In the genomic region with DNA sequence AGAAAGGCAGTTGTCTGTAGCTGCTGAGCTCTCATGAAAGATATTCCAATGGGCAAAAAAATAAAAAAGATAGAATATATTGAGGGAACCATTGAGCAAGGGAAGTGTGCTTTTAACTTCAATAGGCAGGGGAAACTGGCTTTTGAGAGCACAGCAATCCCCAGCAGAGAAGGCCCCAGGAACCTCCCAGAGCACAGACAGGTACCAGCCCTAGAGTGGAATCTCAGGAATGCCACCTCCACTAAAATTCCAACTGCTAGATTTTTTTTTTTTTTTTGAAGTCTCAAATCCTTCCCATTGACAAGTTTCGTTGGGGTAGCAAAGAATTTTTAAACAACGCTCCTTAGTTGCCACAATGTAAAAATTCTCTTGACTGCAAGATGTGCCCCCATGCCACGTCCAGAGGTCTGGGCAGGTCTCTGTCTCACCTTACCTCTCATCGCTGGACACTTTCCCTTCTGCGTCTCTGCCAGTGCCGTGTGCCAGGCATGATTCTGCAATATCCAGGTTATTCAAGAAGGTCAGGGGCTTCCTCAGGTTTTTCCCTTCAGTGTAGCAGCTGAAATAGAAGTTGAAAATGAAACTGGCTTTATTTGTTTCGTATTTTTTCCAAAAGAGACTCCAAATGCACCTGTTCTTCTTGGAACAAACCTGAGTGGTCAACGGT, we compare ENCODE assay signal across 28 cellular contexts.
DNase-seq lines count a peak whose midpoint lies in the region; ATAC-seq, FAIRE-seq and TF ChIP-seq lines count a peak whose summit lies in the region.
"Had no signal": no experiment of that assay in that cellular context is flagged by ENCODE, and none has a peak within 500 bp of the region (broad histone marks: within the 10 kb centered on the region; RNA-seq: fewer than 3 reads in every experiment).

No MANE protein-coding gene starts in this region.

- DNase-seq in mammary epithelial cell, result no peak
- no peak for DNase-seq in keratinocyte (ENCODE audit: low read depth, low spot score)
- no peak for DNase-seq in type B pancreatic cell (ENCODE audit: extremely low spot score, unreplicated experiment)
- DNase-seq in activated CD8-positive, alpha-beta T cell treated with anti-CD3 and anti-CD28 coated beads, Interleukin-2, amount 10 ng/mL, durations not matched to agents 7 days and 5 days, result no peak
- DNase-seq in stimulated activated CD4-positive, alpha-beta T cell treated with anti-CD3 and anti-CD28 coated beads, Interleukin-15, amount 100 ng/mL, for 24 hours, result no peak
- DNase-seq in mesenteric fat pad (ENCODE audit: low spot score), result no peak
- DNase-seq in posterior cingulate gyrus, result no peak
- DNase-seq: activated naive CD4-positive, alpha-beta T cell; activated T-cell treated with anti-CD3 and anti-CD28 coated beads, Interleukin-2, amount 50 U/mL, for 72 hours; foreskin fibroblast; left cardiac atrium; NCI-H1436 treated with DMSO at 0.1 percent for 48 hours; NCI-H446; NCI-H82; RPMI8226; sigmoid colon; stimulated activated CD4-positive, alpha-beta T cell treated with anti-CD3 and anti-CD28 coated beads, Interleukin-12 subunit alpha, Interleukin-12 subunit beta, amount 100 ng/mL, for 4 hours; stimulated activated CD4-positive, alpha-beta T cell treated with anti-CD3 and anti-CD28 coated beads, Interleukin-4, amount 100 ng/mL, for 1 hour; upper lobe of left lung had no signal

- H3K4me2 ChIP-seq in mammary epithelial cell (ENCODE audit: insufficient read depth, low read depth, low read length), result peak overlapping the region; percentile 57
- peak overlapping the region; percentile 8 for H3K4me2 ChIP-seq in keratinocyte (ENCODE audit: control insufficient read depth, extremely low read depth, insufficient read depth, low read depth, low read length)
- H3K4me2 ChIP-seq: BLaER1 had no signal

- no peaks in the 10 kb centered on the region for H3K36me3 Mint-ChIP-seq in type B pancreatic cell
- H3K36me3 Mint-ChIP-seq in activated CD8-positive, alpha-beta T cell treated with anti-CD3 and anti-CD28 coated beads, Interleukin-2, amount 10 ng/mL, durations not matched to agents 7 days and 5 days (ENCODE audit: low read depth), result no peaks in the 10 kb centered on the region
- H3K36me3 Mint-ChIP-seq: memory B cell had no signal

- H3K9ac ChIP-seq in mammary epithelial cell (ENCODE audit: insufficient read depth, low read length), result no peak overlapping the region
- no peak overlapping the region for H3K9ac ChIP-seq in keratinocyte (ENCODE audit: control insufficient read depth, extremely low read depth, insufficient read depth, low read length)
- H3K9ac ChIP-seq: BLaER1 had no signal

- intact Hi-C loops in mammary epithelial cell (cut with micrococcal nuclease) (no loop called here), posterior cingulate gyrus (cut with DNase I) (no loop called here)

- no peaks in the 10 kb centered on the region for H3K27me3 Mint-ChIP-seq in type B pancreatic cell
- H3K27me3 Mint-ChIP-seq in activated CD8-positive, alpha-beta T cell treated with anti-CD3 and anti-CD28 coated beads, Interleukin-2, amount 10 ng/mL, durations not matched to agents 7 days and 5 days (ENCODE audit: low read depth), result no peaks in the 10 kb centered on the region
- H3K27me3 Mint-ChIP-seq: dendritic cell treated with granulocyte-macrophage colony-stimulating factor and Interleukin-4, amounts not matched to agents 40 ng/mL and 50 ng/mL, for 4 days; memory B cell had no signal

- in situ Hi-C loops in mammary epithelial cell (cut with MboI; ENCODE audit: low sequenced_read_pairs in 2 of 2), result no loop called here

- H3K9me1 ChIP-seq in keratinocyte (ENCODE audit: control insufficient read depth, extremely low read depth, insufficient read depth, low read length), result no peaks in the 10 kb centered on the region

- H2AFZ ChIP-seq in mammary epithelial cell (ENCODE audit: low read depth, low read length), result peak overlapping the region; percentile 30
- no peak overlapping the region for H2AFZ ChIP-seq in keratinocyte (ENCODE audit: control insufficient read depth, low read length)

- no peak for ATAC-seq in activated CD8-positive, alpha-beta T cell treated with anti-CD3 and anti-CD28 coated beads, Interleukin-2, amount 10 ng/mL, durations not matched to agents 7 days and 5 days
- ATAC-seq: activated T-cell treated with anti-CD3 and anti-CD28 coated beads, Interleukin-2, amount 50 U/mL, for 72 hours; esophagus mucosa; HCT116; left cardiac atrium had no signal

- BruUV-seq in mammary epithelial cell (replicated peaks; lab: Mats Ljungman, UMichigan), result no TSS peak

- H4K20me1 ChIP-seq in mammary epithelial cell (ENCODE audit: insufficient read depth, low read length) (no peaks in the 10 kb centered on the region), keratinocyte (ENCODE audit: control insufficient read depth, extremely low read depth, insufficient read depth, low read length) (no peaks in the 10 kb centered on the region)
- H4K20me1 ChIP-seq: BLaER1 had no signal

- H3K27ac ChIP-seq in mammary epithelial cell (ENCODE audit: insufficient read depth, low read depth, low read length) (peak overlapping the region; percentile 5), keratinocyte (ENCODE audit: control insufficient read depth, insufficient read depth, low read length) (no peak overlapping the region)
- H3K27ac ChIP-seq: BLaER1, prostate gland, sigmoid colon, upper lobe of left lung had no signal

- no peak for FAIRE-seq in keratinocyte (lab: Jason Lieb, UNC)
- FAIRE-seq: GM12891 had no signal

- H3K4me3 Mint-ChIP-seq in type B pancreatic cell, result no peak overlapping the region
- H3K4me3 Mint-ChIP-seq in activated CD8-positive, alpha-beta T cell treated with anti-CD3 and anti-CD28 coated beads, Interleukin-2, amount 10 ng/mL, durations not matched to agents 7 days and 5 days, result no peak overlapping the region
- H3K4me3 Mint-ChIP-seq: activated T-cell treated with anti-CD3 and anti-CD28 coated beads, Interleukin-2, amount 50 U/mL, for 72 hours; dendritic cell treated with granulocyte-macrophage colony-stimulating factor and Interleukin-4, amounts not matched to agents 40 ng/mL and 50 ng/mL, for 4 days; memory B cell; T-helper 1 cell treated with Interleukin-12 subunit alpha and Interleukin-12 subunit beta and Interleukin-4 antibody, amounts not matched to agents 30 μg/mL and 1 μg/mL, for 36 hours had no signal

- H3K27me3 ChIP-seq in mammary epithelial cell (ENCODE audit: insufficient read depth, low read length) (no peaks in the 10 kb centered on the region), keratinocyte (ENCODE audit: control insufficient read depth, extremely low read depth, insufficient read depth, low read length) (no peaks in the 10 kb centered on the region)
- H3K27me3 ChIP-seq: BLaER1, sigmoid colon, upper lobe of left lung had no signal

- H3K9me3 ChIP-seq in mammary epithelial cell (replicated peaks; ENCODE audit: insufficient read depth, low read length), result peaks cover 3% of the 10 kb centered on the region
- H3K9me3 ChIP-seq in keratinocyte (ENCODE audit: control insufficient read depth, low read depth, low read length), result no peaks in the 10 kb centered on the region
- H3K9me3 ChIP-seq: prostate gland, sigmoid colon had no signal

- TF ChIP-seq CTCF in mammary epithelial cell (conservative IDR thresholded peaks at IDR 0.05 in 1 of 2, IDR thresholded peaks at IDR 0.05 in 1 of 2; ENCODE audit: extremely low read depth in 1 of 2, insufficient read depth in 1 of 2, low read depth in 1 of 2, low read length in 2 of 2) (no peak), keratinocyte (optimal IDR thresholded peaks at IDR 0.05 in 1 of 3, IDR thresholded peaks at IDR 0.05 in 1 of 3, conservative IDR thresholded peaks at IDR 0.05 in 1 of 3; ENCODE audit: extremely low read depth in 1 of 3, insufficient read depth in 2 of 3, low read length in 3 of 3) (no peak), type B pancreatic cell (conservative IDR thresholded peaks at IDR 0.05) (no peak)

- no peak for TF ChIP-seq EP300 in Ishikawa (IDR thresholded peaks at IDR 0.05; ENCODE audit: borderline replicate concordance)

- TF ChIP-seq RAD21 in Ishikawa (IDR thresholded peaks at IDR 0.05; ENCODE audit: low read depth), result no peak

- peak overlapping the region; percentile 64 for H3K27ac Mint-ChIP-seq in type B pancreatic cell
- H3K27ac Mint-ChIP-seq in activated CD8-positive, alpha-beta T cell treated with anti-CD3 and anti-CD28 coated beads, Interleukin-2, amount 10 ng/mL, durations not matched to agents 7 days and 5 days, result no peak overlapping the region
- H3K27ac Mint-ChIP-seq: activated T-cell treated with anti-CD3 and anti-CD28 coated beads, Interleukin-2, amount 50 U/mL, for 72 hours; dendritic cell treated with granulocyte-macrophage colony-stimulating factor and Interleukin-4, amounts not matched to agents 40 ng/mL and 50 ng/mL, for 4 days; memory B cell; T-helper 1 cell treated with Interleukin-12 subunit alpha and Interleukin-12 subunit beta and Interleukin-4 antibody, amounts not matched to agents 30 μg/mL and 1 μg/mL, for 36 hours had no signal

- WGBS in mammary epithelial cell (ENCODE audit: low coverage, missing lambda C conversion rate), result 26% methylated on average over 8 of the region's 8 CpGs

- CTCF ChIA-PET in mammary epithelial cell (lab: Charles Lee; ENCODE audit: low non-redundant PET), result no interaction called here
- CTCF ChIA-PET in activated CD8-positive, alpha-beta T cell treated with anti-CD3 and anti-CD28 coated beads, Interleukin-2, amount 10 ng/mL, durations not matched to agents 7 days and 5 days (lab: Charles Lee), result no interaction called here

- H3K36me3 ChIP-seq in mammary epithelial cell (ENCODE audit: insufficient read depth, low read length) (no peaks in the 10 kb centered on the region), keratinocyte (ENCODE audit: control insufficient read depth in 2 of 2, extremely low read depth in 1 of 2, insufficient read depth in 2 of 2, low read length in 2 of 2) (no peaks in the 10 kb centered on the region)
- H3K36me3 ChIP-seq: BLaER1, prostate gland, sigmoid colon, upper lobe of left lung had no signal

- H3K9me3 Mint-ChIP-seq in type B pancreatic cell, result peaks cover 11% of the 10 kb centered on the region
- peaks cover 8% of the 10 kb centered on the region for H3K9me3 Mint-ChIP-seq in activated CD8-positive, alpha-beta T cell treated with anti-CD3 and anti-CD28 coated beads, Interleukin-2, amount 10 ng/mL, durations not matched to agents 7 days and 5 days (ENCODE audit: insufficient read depth)

- H3K4me1 ChIP-seq in mammary epithelial cell (ENCODE audit: insufficient read depth, low read length) (peaks cover 15% of the 10 kb centered on the region), keratinocyte (ENCODE audit: control insufficient read depth, extremely low read depth, insufficient read depth, low read length) (no peaks in the 10 kb centered on the region)
- H3K4me1 ChIP-seq: prostate gland, sigmoid colon, upper lobe of left lung had no signal

- no peak overlapping the region for H3K4me3 ChIP-seq in mammary epithelial cell (replicated peaks in 1 of 3; ENCODE audit: insufficient read depth in 1 of 3, low read depth in 2 of 3, low read length in 3 of 3)
- H3K4me3 ChIP-seq in keratinocyte (ENCODE audit: control insufficient read depth in 2 of 3, extremely low read depth in 1 of 3, insufficient read depth in 2 of 3, low read depth in 1 of 3, low read length in 3 of 3), result no peak overlapping the region
- H3K4me3 ChIP-seq: BLaER1, prostate gland, sigmoid colon had no signal

- H3K79me2 ChIP-seq in mammary epithelial cell (ENCODE audit: insufficient read depth, low read length), result no peaks in the 10 kb centered on the region
- no peaks in the 10 kb centered on the region for H3K79me2 ChIP-seq in keratinocyte (ENCODE audit: control insufficient read depth, insufficient read depth, low read length)

- dilution Hi-C loops in mammary epithelial cell (cut with HindIII; ENCODE audit: low sequenced_read_pairs) (no loop called here), keratinocyte (cut with MboI; ENCODE audit: extremely low pct_ligation_motif_present, low sequenced_read_pairs) (no loop called here)

- H3K4me1 Mint-ChIP-seq in type B pancreatic cell (ENCODE audit: unreplicated experiment), result peaks cover 12% of the 10 kb centered on the region
- H3K4me1 Mint-ChIP-seq in activated CD8-positive, alpha-beta T cell treated with anti-CD3 and anti-CD28 coated beads, Interleukin-2, amount 10 ng/mL, durations not matched to agents 7 days and 5 days (ENCODE audit: low read depth), result no peaks in the 10 kb centered on the region
- H3K4me1 Mint-ChIP-seq: memory B cell had no signal

- POLR2A ChIA-PET in activated CD8-positive, alpha-beta T cell treated with anti-CD3 and anti-CD28 coated beads, Interleukin-2, amount 10 ng/mL, durations not matched to agents 7 days and 5 days (lab: Charles Lee), result no interaction called here
